ENCODE assay signal across 8 cellular contexts in the genomic region with DNA sequence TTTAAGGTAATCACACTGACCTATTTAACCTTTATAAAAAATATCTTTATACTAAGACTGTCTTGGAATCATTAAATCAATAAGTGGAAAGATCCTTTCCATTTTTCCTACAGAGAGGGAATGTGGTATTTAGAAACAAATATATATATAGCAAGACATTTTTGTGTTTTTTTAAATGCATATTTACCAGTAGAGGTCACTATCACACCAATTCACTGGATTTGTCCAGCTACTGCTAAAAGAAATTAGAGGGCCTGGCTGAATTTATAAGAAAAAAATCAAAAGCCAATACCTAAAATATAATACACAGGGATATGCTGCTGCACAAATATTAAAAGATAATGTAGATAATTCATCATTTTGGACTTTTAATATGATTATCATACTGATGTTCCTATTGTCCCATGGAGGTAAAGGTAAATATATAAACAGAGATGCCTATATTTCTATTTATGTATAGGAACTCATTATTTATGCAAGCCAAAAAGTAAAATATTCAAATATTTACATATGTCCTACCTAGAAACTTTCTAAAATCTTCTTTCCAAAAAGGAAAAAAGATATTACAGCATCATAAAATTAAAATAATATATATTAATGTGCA.
DNase-seq lines count a peak whose midpoint lies in the region; ATAC-seq and TF ChIP-seq lines count a peak whose summit lies in the region.

No MANE protein-coding gene starts in this region.

- peak; percentile 3 for DNase-seq in CD1c-positive myeloid dendritic cell (ENCODE audit: extremely low spot score)
- DNase-seq in RWPE2 (ENCODE audit: low spot score) = no peak
- peak; percentile 52 for DNase-seq in foreskin melanocyte
- DNase-seq in testis = no peak
- DNase-seq in cortex of kidney (lab: John Stamatoyannopoulos, UW) = no peak
- DNase-seq in activated CD4-positive, alpha-beta T cell treated with anti-CD3 and anti-CD28 coated beads, Interleukin-2, amount 50 U/mL, for 48 hours = no peak

- TF ChIP-seq POLR2A in testis (IDR thresholded peaks at IDR 0.05) = no peak

- H3K4me1 ChIP-seq in HEK293 (ENCODE audit: control insufficient read depth, insufficient read depth, low read length) = no peaks in the 10 kb centered on the region
- H3K4me1 ChIP-seq in RWPE2 (ENCODE audit: insufficient read depth, poor library complexity, severe bottlenecking) = no peaks in the 10 kb centered on the region
- H3K4me1 ChIP-seq in testis = no peaks in the 10 kb centered on the region

- POLR2A ChIA-PET in HEK293 (lab: Yijun Ruan, JAX) = no interaction called here

- H3K4me3 ChIP-seq in HEK293 (ENCODE audit: low read depth, low read length) (no peak overlapping the region), RWPE2 (ENCODE audit: severe bottlenecking) (no peak overlapping the region), testis (no peak overlapping the region)

- H3K27ac ChIP-seq in HEK293 (ENCODE audit: extremely low read depth, low read depth, low read length) (no peak overlapping the region), RWPE2 (ENCODE audit: poor library complexity, severe bottlenecking) (no peak overlapping the region), testis (no peak overlapping the region)

- no peak for TF ChIP-seq CTCF in HEK293 (tag by site-specific recombination; IDR thresholded peaks at IDR 0.05)
- TF ChIP-seq CTCF in RWPE2 (IDR thresholded peaks at IDR 0.05; ENCODE audit: poor library complexity, severe bottlenecking) = peak; percentile 79
- peak; percentile 19 to 56 (median 20) for TF ChIP-seq CTCF in testis (IDR thresholded peaks at IDR 0.05)

- H3K9me3 ChIP-seq in HEK293 (ENCODE audit: control insufficient read depth, insufficient read depth, low read depth, low read length) = no peaks in the 10 kb centered on the region
- no peaks in the 10 kb centered on the region for H3K9me3 ChIP-seq in RWPE2 (ENCODE audit: severe bottlenecking)
- H3K9me3 ChIP-seq in testis = no peaks in the 10 kb centered on the region

- peaks cover 0 to 11% of the 10 kb centered on the region in 2 experiments; a peak in 1 of 3 replicates for H3K36me3 ChIP-seq in HEK293 (ENCODE audit: control insufficient read depth in 2 of 2, insufficient read depth in 1 of 2, low read length in 2 of 2)
- H3K36me3 ChIP-seq in RWPE2 (ENCODE audit: low read depth) = no peaks in the 10 kb centered on the region
- H3K36me3 ChIP-seq in testis (ENCODE audit: low read depth, missing control alignments) = no peaks in the 10 kb centered on the region

- intact Hi-C loops in testis (cut with DNase I; ENCODE audit: low total_unique reads) = no loop called here

- CTCF ChIA-PET in HEK293 (lab: Yijun Ruan, JAX) = interaction anchor here (0.6 to 3.8 kb wide), 9 partner anchors 9 to 317 kb away, joined by 3 to 18 read pairs (median 3); a partner anchor contains a TSS

- ATAC-seq in RWPE2 (ENCODE audit: low read depth) (peak; percentile 35; the same call in 1 of the 3 replicates), HG02981 (IDR thresholded peaks at IDR 0.05; ENCODE audit: unreplicated experiment) (no peak)

- no peaks in the 10 kb centered on the region for H3K27me3 ChIP-seq in RWPE2 (ENCODE audit: insufficient read depth, poor library complexity, severe bottlenecking)
- no peaks in the 10 kb centered on the region for H3K27me3 ChIP-seq in testis

TF ChIP-seq in HEK293, 187 proteins besides CTCF, POLR2A, EP300 and RAD21:
- TF ChIP-seq TCF7L2 (IDR thresholded peaks at IDR 0.05; ENCODE audit: borderline replicate concordance, low read depth, low read length) (no peak), ZNF654 (tag by site-specific recombination; IDR thresholded peaks at IDR 0.05; ENCODE audit: low read depth) (peak; percentile 47)

Comparison
In these comparisons a context has a peak if more than half of its experiments do, and no peak if none do; other contexts are left out.
1. DNase-seq: peak in CD1c-positive myeloid dendritic cell (single experiment) and foreskin melanocyte (single experiment); none in RWPE2 (single experiment), testis (single experiment), cortex of kidney (single experiment) and activated CD4-positive, alpha-beta T cell treated with anti-CD3 and anti-CD28 coated beads, Interleukin-2, amount 50 U/mL, for 48 hours (0 of 2).